5 cellular contexts compared by ENCODE assay signal in genomic region chr19:38507551-38508127, GRCh38.
"Had no signal": no experiment of that assay in that cellular context is flagged by ENCODE, and none has a peak within 500 bp of the region (broad histone marks: within the 10 kb centered on the region; RNA-seq: fewer than 3 reads in every experiment).

No MANE protein-coding gene starts in this region.

- H3K9ac ChIP-seq: neural progenitor cell had no signal

- H3K9me3 Mint-ChIP-seq: activated T-helper 17 cell treated with anti-CD3 and anti-CD28 coated beads, Interleukin-2, amount 50 U/mL, for 72 hours had no signal

- H3K4me2 ChIP-seq: neural progenitor cell had no signal

- H3K36me3 ChIP-seq: cardiac muscle cell, neural progenitor cell had no signal

- H3K27ac ChIP-seq: cardiac muscle cell, dorsolateral prefrontal cortex, neural progenitor cell had no signal

- H3K4me1 ChIP-seq: neural progenitor cell had no signal

- H3K4me1 Mint-ChIP-seq: neural progenitor cell had no signal

- H3K27ac Mint-ChIP-seq: activated T-helper 17 cell treated with anti-CD3 and anti-CD28 coated beads, Interleukin-2, amount 50 U/mL, for 72 hours; neural progenitor cell had no signal

- H3K36me3 Mint-ChIP-seq: naive B cell, neural progenitor cell had no signal

- H3K27me3 ChIP-seq: cardiac muscle cell, dorsolateral prefrontal cortex, neural progenitor cell had no signal

- H3K4me3 ChIP-seq: cardiac muscle cell, dorsolateral prefrontal cortex, neural progenitor cell had no signal

- H3K4me3 Mint-ChIP-seq: neural progenitor cell had no signal
